10 cellular contexts compared by ENCODE assay signal in the genomic region with DNA sequence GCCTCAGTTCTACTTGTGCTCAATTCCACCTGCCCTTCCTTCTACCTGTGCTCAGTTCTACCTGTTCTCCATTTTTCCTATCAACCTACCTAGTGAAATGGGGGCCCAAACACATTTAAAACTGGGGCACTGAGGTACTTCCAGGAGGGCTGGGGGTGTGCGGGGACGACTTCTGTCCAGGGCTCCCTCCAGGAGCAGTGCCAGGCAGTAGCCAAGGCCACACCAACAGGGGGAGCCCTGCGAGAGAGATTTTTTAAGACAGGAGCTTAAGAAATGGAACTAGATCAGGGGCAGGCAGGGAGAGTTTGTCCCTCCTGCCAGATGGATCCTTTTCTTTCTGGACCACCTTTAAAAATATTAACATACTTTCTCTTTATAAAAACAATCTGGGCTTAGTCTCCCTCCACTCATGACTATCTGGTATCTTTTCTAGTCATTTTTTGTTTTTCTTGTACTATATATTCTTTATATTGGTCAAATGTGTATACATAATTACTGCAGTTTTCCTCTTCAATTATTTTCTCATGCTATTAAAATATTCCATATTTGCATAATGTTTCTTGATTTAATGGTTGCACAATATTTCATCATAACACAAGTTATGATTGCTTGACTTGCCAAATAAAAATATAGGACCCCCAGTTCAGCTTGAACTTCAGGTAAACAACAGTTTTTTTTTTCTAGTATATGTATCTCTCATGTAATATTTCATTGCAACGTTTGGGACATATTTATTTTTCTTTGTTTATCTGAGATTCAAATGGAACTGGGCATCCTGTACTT. TPM values are rescaled to one million over a fixed set of nuclear protein-coding genes. Genes with fewer than 3 reads are reported as not detected.
DNase-seq lines count a peak whose midpoint lies in the region; ATAC-seq and TF ChIP-seq lines count a peak whose summit lies in the region.
"Had no signal": no experiment of that assay in that cellular context is flagged by ENCODE, and none has a peak within 500 bp of the region (broad histone marks: within the 10 kb centered on the region; RNA-seq: fewer than 3 reads in every experiment).

No MANE protein-coding gene starts in this region.

- H3K4me3 ChIP-seq in stomach, result no peak overlapping the region
- H3K4me3 ChIP-seq: BLaER1 had no signal

- no peak for TF ChIP-seq POLR2A in stomach (IDR thresholded peaks at IDR 0.05)

- 40 to 54% (median 48%) methylated on average over 4 of the region's 4 CpGs for WGBS in stomach, 5 donors

- no peak for ATAC-seq in GM19023 (IDR thresholded peaks at IDR 0.05; ENCODE audit: unreplicated experiment)

- no peaks in the 10 kb centered on the region for H3K9me3 ChIP-seq in stomach
- H3K9me3 ChIP-seq: BLaER1 had no signal

- H3K36me3 ChIP-seq in stomach, result peaks cover 0 to 10% (median 7%) of the 10 kb centered on the region in 4 donors
- H3K36me3 ChIP-seq: BLaER1 had no signal

- TF ChIP-seq EP300 in stomach (IDR thresholded peaks at IDR 0.05), result no peak

- no peak overlapping the region for H3K27ac ChIP-seq in stomach
- H3K27ac ChIP-seq: BLaER1 had no signal

- no peaks in the 10 kb centered on the region for H3K4me1 ChIP-seq in stomach
- H3K4me1 ChIP-seq: BLaER1 had no signal

- H3K27me3 ChIP-seq in stomach, result no peaks in the 10 kb centered on the region
- H3K27me3 ChIP-seq: BLaER1 had no signal

- TF ChIP-seq CTCF in stomach (IDR thresholded peaks at IDR 0.05), result peak in 3 of 7 experiments; percentile 7 to 33 (median 14)

- DNase-seq in NCI-H1436 (lab: John Stamatoyannopoulos, UW) (peak; percentile 54), NCI-H1436 treated with DMSO at 0.1 percent for 48 hours (lab: John Stamatoyannopoulos, UW) (no peak), NCI-H146 treated with DMSO at 0.1 percent for 48 hours (lab: John Stamatoyannopoulos, UW; ENCODE audit: unreplicated experiment) (peak; percentile 49), islet precursor cell (peak; percentile 77), stomach (peak; percentile 34), Kasumi-1 (lab: John Stamatoyannopoulos, UW) (no peak)
- DNase-seq in activated gamma-delta T cell treated with anti-CD3 and anti-CD28 coated beads, Interleukin-2, amount 50 U/mL, for 16 hours (ENCODE audit: low read depth), result peak; percentile 9

- intact Hi-C loops in stomach (cut with DNase I; ENCODE audit: low total_unique reads), result no loop called here

RNA-seq across cellular contexts. Expression of a gene that starts 47.3 kb away (rescaled TPM):
- 1 to 10 TPM in 2 of 5 donors, not detected in 3; 2.6 to 4.4 TPM for total RNA-seq in stomach
- polyA plus RNA-seq in stomach, result 1 to 10 TPM in 2 of 3 donors, under 1 TPM in 1; 0.18 to 1.2 (median 1.1) TPM
- total RNA-seq: T-helper 1 cell treated with Interleukin-12 subunit alpha and Interleukin-12 subunit beta and Interleukin-4 antibody, amounts not matched to agents 30 ng/mL and 1 ng/mL, for 36 hours had no signal

Comparison
In these comparisons a context has a peak if more than half of its experiments do, and no peak if none do; other contexts are left out.
1. DNase-seq: peak in NCI-H1436 (single experiment), NCI-H146 treated with DMSO at 0.1 percent for 48 hours (single experiment), activated gamma-delta T cell treated with anti-CD3 and anti-CD28 coated beads, Interleukin-2, amount 50 U/mL, for 16 hours (single experiment), islet precursor cell (single experiment) and stomach (single experiment); none in NCI-H1436 treated with DMSO at 0.1 percent for 48 hours (single experiment) and Kasumi-1 (0 of 2).